Comparison of ENCODE assay signal across 28 cellular contexts in the genomic region with DNA sequence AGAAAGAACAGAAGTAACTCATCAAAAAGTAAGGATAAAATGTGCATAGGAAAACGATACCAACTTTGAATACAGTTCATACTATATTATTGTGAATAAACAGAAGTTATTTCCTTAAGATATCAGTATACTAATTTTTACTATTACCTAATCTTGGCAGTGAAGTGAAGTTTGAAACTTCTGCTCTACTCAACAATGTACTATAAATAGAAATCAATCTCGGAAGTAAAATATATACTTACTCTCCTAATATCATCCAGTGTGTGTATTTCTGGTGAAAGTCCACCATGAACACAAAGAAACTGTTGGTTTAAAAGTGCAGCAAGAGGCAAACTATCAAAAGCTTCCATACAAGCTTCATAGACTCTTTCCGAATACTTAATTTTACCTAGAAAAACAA.
"Had no signal": no experiment of that assay in that cellular context is flagged by ENCODE, and none has a peak within 500 bp of the region (broad histone marks: within the 10 kb centered on the region; RNA-seq: fewer than 3 reads in every experiment).

No MANE protein-coding gene starts in this region.

- DNase-seq: cerebellar nuclear complex; cortex of kidney; effector memory CD8-positive, alpha-beta T cell; head of caudate nucleus; hippocampal formation; islet precursor cell; kidney glomerular epithelial cell; mesenchymal stem cell; mucosa of descending colon; naive thymus-derived CD8-positive, alpha-beta T cell; nephron progenitor cell; nucleus accumbens; right lobe of liver; stimulated activated CD4-positive, alpha-beta T cell treated with anti-CD3 and anti-CD28 coated beads, Interleukin-12 subunit alpha, Interleukin-12 subunit beta, amount 100 ng/mL, for 4 hours; stimulated activated CD4-positive, alpha-beta T cell treated with anti-CD3 and anti-CD28 coated beads, Interleukin-1b, Interleukin-23, amount 100 ng/mL, for 48 hours; stimulated activated CD4-positive, alpha-beta T cell treated with anti-CD3 and anti-CD28 coated beads, Interleukin-4, amount 100 ng/mL, for 1 hour; stimulated activated CD8-positive, alpha-beta memory T cell treated with anti-CD3 and anti-CD28 coated beads, Interleukin-4, amount 100 ng/mL, for 48 hours; stimulated activated naive CD4-positive, alpha-beta T cell; stimulated activated naive CD8-positive, alpha-beta T cell treated with anti-CD3 and anti-CD28 coated beads, Interleukin-15, amount 100 ng/mL, for 72 hours; thyroid gland; trophoblast cell had no signal

- FAIRE-seq: endometrium, frontal cortex had no signal

- H3K4me1 ChIP-seq: prostate gland, right lobe of liver, thyroid gland, vagina had no signal

- H3K27ac ChIP-seq: prostate gland, right lobe of liver, suprapubic skin, thyroid gland, vagina had no signal

- H3K27me3 Mint-ChIP-seq: effector memory CD8-positive, alpha-beta T cell; naive thymus-derived CD8-positive, alpha-beta T cell; stimulated activated naive CD8-positive, alpha-beta T cell treated with anti-CD3 and anti-CD28 coated beads, Interleukin-15, amount 100 ng/mL, for 72 hours had no signal

- H3K9me3 ChIP-seq: mucosa of descending colon, prostate gland, right lobe of liver, suprapubic skin, thyroid gland, vagina had no signal

- H3K27ac Mint-ChIP-seq: effector memory CD8-positive, alpha-beta T cell; mesothelial cell of epicardium; stimulated activated naive CD8-positive, alpha-beta T cell treated with anti-CD3 and anti-CD28 coated beads, Interleukin-15, amount 100 ng/mL, for 72 hours had no signal

- ATAC-seq: effector memory CD8-positive, alpha-beta T cell; mucosa of descending colon; naive thymus-derived CD8-positive, alpha-beta T cell; right lobe of liver; stimulated activated naive CD8-positive, alpha-beta T cell treated with anti-CD3 and anti-CD28 coated beads, Interleukin-15, amount 100 ng/mL, for 72 hours had no signal

- H3K27me3 ChIP-seq: right lobe of liver, suprapubic skin, thyroid gland, vagina had no signal

- H3K4me3 Mint-ChIP-seq: effector memory CD8-positive, alpha-beta T cell; mesothelial cell of epicardium; naive thymus-derived CD8-positive, alpha-beta T cell; nephron progenitor cell; stimulated activated naive CD8-positive, alpha-beta T cell treated with anti-CD3 and anti-CD28 coated beads, Interleukin-15, amount 100 ng/mL, for 72 hours had no signal

- H3K36me3 ChIP-seq: prostate gland had no signal

- H3K4me3 ChIP-seq: mucosa of descending colon, prostate gland, right lobe of liver, smooth muscle cell, suprapubic skin, thyroid gland, vagina had no signal

- H3K4me1 Mint-ChIP-seq: mesothelial cell of epicardium; nephron progenitor cell; stimulated activated naive CD8-positive, alpha-beta T cell treated with anti-CD3 and anti-CD28 coated beads, Interleukin-15, amount 100 ng/mL, for 72 hours had no signal

- H3K4me2 ChIP-seq: smooth muscle cell had no signal

- H3K9me3 Mint-ChIP-seq: effector memory CD8-positive, alpha-beta T cell; mesothelial cell of epicardium; naive thymus-derived CD8-positive, alpha-beta T cell; nephron progenitor cell; stimulated activated naive CD8-positive, alpha-beta T cell treated with anti-CD3 and anti-CD28 coated beads, Interleukin-15, amount 100 ng/mL, for 72 hours had no signal
